In genomic region chr12:54397157-54397556, GRCh38 we compare ENCODE assay signal across 24 cellular contexts. TPM values are rescaled to one million over a fixed set of nuclear protein-coding genes. Genes with fewer than 3 reads are reported as not detected.
DNase-seq lines count a peak whose midpoint lies in the region; ATAC-seq, FAIRE-seq and TF ChIP-seq lines count a peak whose summit lies in the region.
"Had no signal": no experiment of that assay in that cellular context is flagged by ENCODE, and none has a peak within 500 bp of the region (broad histone marks: within the 10 kb centered on the region; RNA-seq: fewer than 3 reads in every experiment).

No MANE protein-coding gene starts in this region.

- H2AFZ ChIP-seq in K562 (ENCODE audit: low read depth, low read length) (no peak overlapping the region), neuronal stem cell (ENCODE audit: low read length) (no peak overlapping the region), GM23248 (no peak overlapping the region)

- FAIRE-seq in K562 (lab: Jason Lieb, UNC): no peak
- FAIRE-seq: GM12878 had no signal

- ATAC-seq in Right ventricle myocardium superior (ENCODE audit: poor library complexity) (no peak), heart left ventricle (no peak), K562 (no peak), GM18907 (IDR thresholded peaks at IDR 0.05; ENCODE audit: unreplicated experiment) (no peak)
- ATAC-seq: GM12878 had no signal

- no TSS peak for BruUV-seq in K562 (replicated peaks; lab: Mats Ljungman, UMichigan)

- H4K8ac ChIP-seq in neuronal stem cell (ENCODE audit: low read depth, low read length): no peak overlapping the region

- H3K18ac ChIP-seq in neuronal stem cell (ENCODE audit: low read length): no peak overlapping the region

- H2BK15ac ChIP-seq in neuronal stem cell (ENCODE audit: low read length): no peak overlapping the region

- TF ChIP-seq POLR2A in heart left ventricle (IDR thresholded peaks at IDR 0.05) (no peak), K562 (conservative IDR thresholded peaks at IDR 0.05) (no peak)

- no peaks in the 10 kb centered on the region for H3K9me3 ChIP-seq in heart left ventricle
- no peaks in the 10 kb centered on the region for H3K9me3 ChIP-seq in K562 (replicated peaks; ENCODE audit: control insufficient read depth, insufficient read depth, low read depth, low read length)
- peaks cover 0 to 2% of the 10 kb centered on the region in 2 donors for H3K9me3 ChIP-seq in neuronal stem cell (replicated peaks in 1 of 2; ENCODE audit: control insufficient read depth in 2 of 2, insufficient read depth in 1 of 2, low read depth in 1 of 2, low read length in 2 of 2)
- H3K9me3 ChIP-seq in GM23248 (ENCODE audit: low read depth): no peaks in the 10 kb centered on the region
- H3K9me3 ChIP-seq: Peyer's patch had no signal

- peaks cover 4% of the 10 kb centered on the region for H3K79me1 ChIP-seq in neuronal stem cell (ENCODE audit: low read depth, low read length)

- intact Hi-C loops in Right ventricle myocardium superior (cut with DNase I): no loop called here
- intact Hi-C loops in heart left ventricle (cut with DNase I): no loop called here
- intact Hi-C loops in K562 (cut with micrococcal nuclease): no loop called here

- DNase-seq in Right ventricle myocardium superior (peak; percentile 6), heart left ventricle (no peak), K562 (ENCODE audit: extremely low read depth in 1 of 4, low spot score in 3 of 4) (no peak), neuronal stem cell (ENCODE audit: low spot score) (no peak), GM10266 (ENCODE audit: extremely low spot score) (no peak), GM23248 (no peak)
- DNase-seq: CD4-positive, alpha-beta T cell; COR-L47; DMS79; GOT3; HCEC 1CT; Karpas-422; MV-4-11; NCI-H1694; NCI-H2081 treated with DMSO at 0.1 percent for 48 hours; NCI-H2171 treated with DMSO at 0.1 percent for 48 hours; NCI-H524 treated with DMSO at 0.1 percent for 48 hours; Peyer's patch had no signal

- in situ Hi-C loops in K562 (cut with MboI) (loop anchor here (10.0 kb wide), 1 partner anchor 48 kb away; no protein-coding TSS in a partner anchor), GM23248 (cut with MboI) (no loop called here)

- TF ChIP-seq RAD21 in K562 (CRISPR knock-in tag; conservative IDR thresholded peaks at IDR 0.05 in 1 of 2, IDR thresholded peaks at IDR 0.05 in 1 of 2): no peak

- no peak for TF ChIP-seq EP300 in K562 (IDR thresholded peaks at IDR 0.05; ENCODE audit: low read length)

- TF ChIP-seq CTCF in heart left ventricle (IDR thresholded peaks at IDR 0.05) (no peak), K562 (IDR thresholded peaks at IDR 0.05 in 2 of 3, conservative IDR thresholded peaks at IDR 0.05 in 1 of 3; ENCODE audit: insufficient read depth in 2 of 3, low read depth in 1 of 3, low read length in 3 of 3) (no peak), GM10266 (IDR thresholded peaks at IDR 0.05; ENCODE audit: control insufficient read depth, insufficient read depth, low read depth, missing control alignments) (no peak)

- H3K23ac ChIP-seq in neuronal stem cell (ENCODE audit: low read depth, low read length, poor library complexity): no peak overlapping the region

- H3K36me3 ChIP-seq in heart left ventricle (peaks cover 0 to 87% (median 77%) of the 10 kb centered on the region in 9 donors), K562 (ENCODE audit: control insufficient read depth, insufficient read depth, low read length) (peaks cover 82% of the 10 kb centered on the region), neuronal stem cell (replicated peaks in 1 of 2; ENCODE audit: control insufficient read depth in 2 of 2, insufficient read depth in 2 of 2, low read length in 2 of 2) (peaks cover 43 to 71% of the 10 kb centered on the region in 2 donors), GM23248 (ENCODE audit: low read depth) (peaks cover 80% of the 10 kb centered on the region)

- no peaks in the 10 kb centered on the region for H3K27me3 ChIP-seq in heart left ventricle
- no peaks in the 10 kb centered on the region for H3K27me3 ChIP-seq in K562 (ENCODE audit: control insufficient read depth in 2 of 2, insufficient read depth in 2 of 2, low read length in 2 of 2)
- H3K27me3 ChIP-seq in neuronal stem cell (ENCODE audit: control insufficient read depth in 3 of 3, insufficient read depth in 3 of 3, low read depth in 1 of 3, low read length in 3 of 3): no peaks in the 10 kb centered on the region
- no peaks in the 10 kb centered on the region for H3K27me3 ChIP-seq in GM23248 (replicated peaks; ENCODE audit: insufficient read depth)
- H3K27me3 ChIP-seq: Peyer's patch had no signal

- H3K4me2 ChIP-seq in K562 (ENCODE audit: insufficient read depth, low read length) (no peak overlapping the region), neuronal stem cell (ENCODE audit: insufficient read depth, low read length, poor library complexity, severe bottlenecking) (no peak overlapping the region), GM23248 (ENCODE audit: unreplicated experiment) (no peak overlapping the region)

- POLR2A ChIA-PET in K562 (lab: Yijun Ruan, JAX): interaction anchor here (0.9 to 3.1 kb wide), 2 partner anchors 9 to 42 kb away, joined by 3 to 13 read pairs; no protein-coding TSS in a partner anchor

- CTCF ChIA-PET in K562 (lab: Yijun Ruan, JAX; ENCODE audit: low intra/inter-chr PET ratio): interaction anchor here (0.7 kb wide), 2 partner anchors 32 to 181 kb away, joined by 3 to 7 read pairs; no protein-coding TSS in a partner anchor

- no peak overlapping the region for H2BK5ac ChIP-seq in neuronal stem cell (ENCODE audit: low read length)

- H2BK120ac ChIP-seq in neuronal stem cell (ENCODE audit: low read depth, low read length): no peak overlapping the region

- H3K4me3 ChIP-seq in heart left ventricle (no peak overlapping the region), K562 (no peak overlapping the region), neuronal stem cell (ENCODE audit: low read length in 2 of 2) (no peak overlapping the region), GM23248 (no peak overlapping the region)
- H3K4me3 ChIP-seq: GM12878, Peyer's patch had no signal

- no peaks in the 10 kb centered on the region; the same call in none of the 2 replicates for H4K20me1 ChIP-seq in K562 (replicated peaks; ENCODE audit: control insufficient read depth, insufficient read depth, low read length)
- H4K20me1 ChIP-seq in GM23248 (ENCODE audit: insufficient read depth): no peaks in the 10 kb centered on the region

- peaks cover 3% of the 10 kb centered on the region for H3K9me1 ChIP-seq in K562 (ENCODE audit: control insufficient read depth, insufficient read depth, low read length)

- H2BK12ac ChIP-seq in neuronal stem cell (ENCODE audit: low read length): no peak overlapping the region

- H3K9ac ChIP-seq in K562 (ENCODE audit: insufficient read depth in 1 of 2, low read depth in 2 of 2, low read length in 2 of 2) (peak overlapping the region in 1 of 2 experiments; percentile 29; a peak in 1 of 4 replicates), neuronal stem cell (ENCODE audit: low read depth, low read length, poor library complexity) (peak overlapping the region; percentile 17), GM23248 (no peak overlapping the region)

- H3K27ac ChIP-seq in heart left ventricle (no peak overlapping the region), K562 (ENCODE audit: extremely low read depth, low read depth, low read length) (no peak overlapping the region), neuronal stem cell (replicated peaks; ENCODE audit: low read length) (no peak overlapping the region), GM23248 (no peak overlapping the region)
- H3K27ac ChIP-seq: Peyer's patch had no signal

- peaks cover 0 to 21% (median 5%) of the 10 kb centered on the region in 12 donors for H3K4me1 ChIP-seq in heart left ventricle
- H3K4me1 ChIP-seq in K562 (replicated peaks in 1 of 2; ENCODE audit: control insufficient read depth in 2 of 2, insufficient read depth in 2 of 2, low read length in 2 of 2): peaks cover 14 to 18% of the 10 kb centered on the region in 2 experiments; a peak in 4 of 5 replicates
- H3K4me1 ChIP-seq in neuronal stem cell (ENCODE audit: control insufficient read depth in 2 of 2, insufficient read depth in 1 of 2, low read depth in 1 of 2, low read length in 2 of 2): peaks cover 0 to 13% of the 10 kb centered on the region in 2 donors
- H3K4me1 ChIP-seq in GM23248 (ENCODE audit: insufficient read depth): no peaks in the 10 kb centered on the region
- H3K4me1 ChIP-seq: Peyer's patch had no signal

- peaks cover 22% of the 10 kb centered on the region; the same call in 1 of the 3 replicates for H3K79me2 ChIP-seq in K562 (ENCODE audit: control insufficient read depth, insufficient read depth, low read length)
- peaks cover 7% of the 10 kb centered on the region for H3K79me2 ChIP-seq in GM23248 (ENCODE audit: insufficient read depth)

- no peaks in the 10 kb centered on the region for H3K9me2 ChIP-seq in GM23248 (ENCODE audit: insufficient read depth)

- no peak overlapping the region for H2AK5ac ChIP-seq in neuronal stem cell (ENCODE audit: low read depth, low read length)

- peaks cover 91% of the 10 kb centered on the region for H3F3A ChIP-seq in GM23248 (ENCODE audit: insufficient read depth)

- H4K91ac ChIP-seq in neuronal stem cell (ENCODE audit: low read depth, low read length, poor library complexity): no peak overlapping the region

- WGBS in heart left ventricle, 4 donors: 83 to 100% (median 91%) methylated on average over 1 of the region's 1 CpG
- 100% methylated on average over 1 of the region's 1 CpG for WGBS in K562 (ENCODE audit: insufficient coverage, low coverage, missing lambda C conversion rate)
- no CpG with 5 or more reads among the region's 1 CpG for WGBS in neuronal stem cell (ENCODE audit: extremely low coverage in 2 of 2, insufficient read length in 2 of 2, insufficient replicate concordance in 1 of 2), 2 donors
- WGBS in GM23248 (ENCODE audit: low coverage in 1 of 2, low lambda C conversion rate in 2 of 2, missing lambda C conversion rate in 2 of 2), 2 experiments: 63 to 83% methylated on average over 1 of the region's 1 CpG

- H3K4ac ChIP-seq in neuronal stem cell (ENCODE audit: low read length): no peak overlapping the region

- H3K14ac ChIP-seq in neuronal stem cell (ENCODE audit: low read length): no peak overlapping the region

RNA-seq across cellular contexts. Expression of gene ZNF385A, which starts 12.6 kb away (rescaled TPM):
- 10.7 TPM for total RNA-seq in Right ventricle myocardium superior
- total RNA-seq in heart left ventricle: 10 to 100 TPM in 4 of 9 donors, 1 to 10 TPM in 5; 3.6 to 22.7 (median 6.7) TPM
- 1 to 10 TPM; 5.3 TPM for polyA plus RNA-seq in heart left ventricle
- 8.1 and 25.0 TPM in 2 replicates for total RNA-seq in K562 (2011; cell fraction: chromatin; rRNA removed; ENCODE audit: low replicate concordance)
- 9.7 and 11.1 TPM in 2 replicates for total RNA-seq in K562 (2011; cell fraction: nucleolus; rRNA removed)
- 9.7 and 11.8 TPM in 2 replicates for total RNA-seq in K562 (2011; cell fraction: nucleoplasm; rRNA removed)
- total RNA-seq in K562 (2014; rRNA removed): 15.9 and 17.7 TPM in 2 replicates
- total RNA-seq in K562 (2014; rRNA removed; fragmentation: Illumina TruSeq; extraction: Trizol): 3.5 and 3.7 TPM in 2 replicates
- total RNA-seq in K562 (2015; rRNA removed; fragmentation: Illumina TruSeq; extraction: Trizol): 5.9 and 8.7 TPM in 2 replicates
- total RNA-seq in K562 (2021): 96.5 and 111 TPM in 2 replicates
- 7.7 and 15.6 TPM in 2 replicates for polyA plus RNA-seq in K562 (2011; rRNA removed)
- polyA plus RNA-seq in K562 (2011; cell fraction: cytosol; rRNA removed): 11.8 and 25.5 TPM in 2 replicates
- polyA plus RNA-seq in K562 (2011; cell fraction: nucleus; rRNA removed): 15.0 and 32.1 TPM in 2 replicates
- 35.9 and 43.9 TPM in 2 replicates for polyA plus RNA-seq in K562 (2012)
- 65.7 and 88.2 TPM in 2 replicates for polyA plus RNA-seq in K562 (2014; fragmentation: Illumina TruSeq; extraction: Trizol)
- 1 to 10 TPM; 1.0 TPM for polyA plus RNA-seq in K562 (2014; fragmentation: Nextera tagmentation; extraction: Ambion mirVana)
- 30.3 and 34.6 TPM in 2 replicates for polyA plus RNA-seq in K562 (2014; rRNA removed)
- 4.7 and 6.3 TPM in 2 replicates for polyA minus RNA-seq in K562 (2011; rRNA and poly(A)+ RNA removed)
- polyA minus RNA-seq in K562 (2011; cell fraction: cytosol; rRNA and poly(A)+ RNA removed): 31.2 and 48.8 TPM in 2 replicates
- polyA minus RNA-seq in K562 (2011; cell fraction: nucleus; rRNA and poly(A)+ RNA removed): 6.7 and 8.1 TPM in 2 replicates
- 60.0 TPM for polyA plus RNA-seq in neuronal stem cell (2013, experiment 1 of 2)
- 56.5 TPM for polyA plus RNA-seq in neuronal stem cell (2013, experiment 2 of 2)
- 1.6 and 1.8 TPM in 2 replicates for total RNA-seq in GM23248 (2014; rRNA removed; shearing (Covaris generic))
- 2.9 and 3.1 TPM in 2 replicates for polyA plus RNA-seq in GM23248 (2016; fragmentation: Nextera tagmentation; extraction: Ambion mirVana)

RNA-seq across cellular contexts. Expression of gene ITGA5, which starts 21.9 kb away (rescaled TPM):
- total RNA-seq in Right ventricle myocardium superior (51.6 TPM), heart left ventricle (100 to 1,000 TPM in 2 of 9 donors, 10 to 100 TPM in 7; 41.6 to 128 (median 55.0) TPM), K562 (2014; rRNA removed) (47.4 and 59.0 TPM in 2 replicates), K562 (2014; rRNA removed; fragmentation: Illumina TruSeq; extraction: Trizol) (41.7 and 49.0 TPM in 2 replicates), K562 (2015; rRNA removed; fragmentation: Illumina TruSeq; extraction: Trizol) (33.7 and 34.5 TPM in 2 replicates), K562 (2021) (71.0 and 75.2 TPM in 2 replicates)
- polyA plus RNA-seq in heart left ventricle (100 to 1,000 TPM in 1 of 2 donors, 10 to 100 TPM in 1; 33.2 to 301 TPM), K562 (2011; rRNA removed) (55.5 and 114 TPM in 2 replicates), K562 (2014; fragmentation: Illumina TruSeq; extraction: Trizol) (82.1 and 82.8 TPM in 2 replicates), K562 (2014; fragmentation: Nextera tagmentation; extraction: Ambion mirVana) (1 to 10 TPM; 9.1 to 9.2 TPM), K562 (2014; rRNA removed) (34.0 and 36.0 TPM in 2 replicates), GM23248 (2016; fragmentation: Nextera tagmentation; extraction: Ambion mirVana) (402 and 416 TPM in 2 replicates)
- total RNA-seq in K562 (2011; cell fraction: chromatin; rRNA removed; ENCODE audit: low replicate concordance): 326 and 672 TPM in 2 replicates
- 425 and 592 TPM in 2 replicates for total RNA-seq in K562 (2011; cell fraction: nucleolus; rRNA removed)
- 368 and 393 TPM in 2 replicates for total RNA-seq in K562 (2011; cell fraction: nucleoplasm; rRNA removed)
- 44.7 and 52.4 TPM in 2 replicates for polyA plus RNA-seq in K562 (2011; cell fraction: cytosol; rRNA removed)
- 273 and 364 TPM in 2 replicates for polyA plus RNA-seq in K562 (2011; cell fraction: nucleus; rRNA removed)
- polyA plus RNA-seq in K562 (2012): 58.8 and 103 TPM in 2 replicates
- polyA minus RNA-seq in K562 (2011; rRNA and poly(A)+ RNA removed): 104 and 113 TPM in 2 replicates
- 72.0 and 119 TPM in 2 replicates for polyA minus RNA-seq in K562 (2011; cell fraction: cytosol; rRNA and poly(A)+ RNA removed)
- 150 and 186 TPM in 2 replicates for polyA minus RNA-seq in K562 (2011; cell fraction: nucleus; rRNA and poly(A)+ RNA removed)
- 37.3 TPM for polyA plus RNA-seq in neuronal stem cell (2013, experiment 1 of 2)
- polyA plus RNA-seq in neuronal stem cell (2013, experiment 2 of 2): 38.6 TPM
- total RNA-seq in GM23248 (2014; rRNA removed; shearing (Covaris generic)): 496 and 541 TPM in 2 replicates

RNA-seq across cellular contexts. Expression of gene GPR84, which starts 32.9 kb away (rescaled TPM):
- total RNA-seq in Right ventricle myocardium superior (not detected), heart left ventricle (1 to 10 TPM in 2 of 9 donors, under 1 TPM in 2, not detected in 5; 0.21 to 4.4 (median 0.94) TPM), K562 (2014; rRNA removed) (0.16 TPM in 1 of 2 replicates, not detected in the other), K562 (2014; rRNA removed; fragmentation: Illumina TruSeq; extraction: Trizol) (0.11 TPM in 1 of 2 replicates, not detected in the other), K562 (2015; rRNA removed; fragmentation: Illumina TruSeq; extraction: Trizol) (not detected in 2 replicates), K562 (2021) (not detected in 2 replicates)
- polyA plus RNA-seq in heart left ventricle (under 1 TPM in 1 of 2 donors, not detected in 1; 0.37 TPM), K562 (2011; rRNA removed) (0.16 TPM in 1 of 2 replicates, not detected in the other), K562 (2014; fragmentation: Illumina TruSeq; extraction: Trizol) (0.10 TPM in 1 of 2 replicates, not detected in the other), K562 (2014; fragmentation: Nextera tagmentation; extraction: Ambion mirVana) (under 1 TPM; 0.07 to 0.18 TPM), K562 (2014; rRNA removed) (not detected in 2 replicates), GM23248 (2016; fragmentation: Nextera tagmentation; extraction: Ambion mirVana) (not detected in 2 replicates)
- 0.48 and 1.8 TPM in 2 replicates for total RNA-seq in K562 (2011; cell fraction: chromatin; rRNA removed; ENCODE audit: low replicate concordance)
- total RNA-seq in K562 (2011; cell fraction: nucleolus; rRNA removed): 0.13 and 0.17 TPM in 2 replicates
- 0.44 and 0.69 TPM in 2 replicates for total RNA-seq in K562 (2011; cell fraction: nucleoplasm; rRNA removed)
- not detected in 2 replicates for polyA plus RNA-seq in K562 (2011; cell fraction: cytosol; rRNA removed)
- polyA plus RNA-seq in K562 (2011; cell fraction: nucleus; rRNA removed): 0.25 and 0.44 TPM in 2 replicates
- 0.07 and 0.47 TPM in 2 replicates for polyA plus RNA-seq in K562 (2012)
- polyA minus RNA-seq in K562 (2011; rRNA and poly(A)+ RNA removed): 0.12 TPM in 1 of 2 replicates, not detected in the other
- not detected in 2 replicates for polyA minus RNA-seq in K562 (2011; cell fraction: cytosol; rRNA and poly(A)+ RNA removed)
- polyA minus RNA-seq in K562 (2011; cell fraction: nucleus; rRNA and poly(A)+ RNA removed): 0.22 TPM in 1 of 2 replicates, not detected in the other
- 0.03 TPM for polyA plus RNA-seq in neuronal stem cell (2013, experiment 1 of 2)
- polyA plus RNA-seq in neuronal stem cell (2013, experiment 2 of 2): 0.04 TPM
- not detected in 2 replicates for total RNA-seq in GM23248 (2014; rRNA removed; shearing (Covaris generic))
- total RNA-seq: M059J, Peyer's patch, SK-MEL-5 had no signal
- polyA plus RNA-seq: BJ, IgD-negative memory B cell had no signal
